ENCODE assay signal across 8 cellular contexts in genomic region chr5:139137703-139138102, GRCh38.
DNase-seq lines count a peak whose midpoint lies in the region; ATAC-seq and TF ChIP-seq lines count a peak whose summit lies in the region.

No MANE protein-coding gene starts in this region.

- H3K27ac ChIP-seq in brain microvascular endothelial cell (no peak overlapping the region), mesenchymal stem cell (ENCODE audit: low read length, poor library complexity, severe bottlenecking) (no peak overlapping the region)

- H3K27me3 ChIP-seq in brain microvascular endothelial cell (replicated peaks), result no peaks in the 10 kb centered on the region
- H3K27me3 ChIP-seq in mesenchymal stem cell (ENCODE audit: control insufficient read depth in 1 of 2, insufficient read depth in 1 of 2, low read length in 2 of 2), result no peaks in the 10 kb centered on the region

- no peak overlapping the region for H2BK15ac ChIP-seq in mesenchymal stem cell (ENCODE audit: low read depth, poor library complexity, severe bottlenecking)

- H3K79me1 ChIP-seq in mesenchymal stem cell (replicated peaks; ENCODE audit: low read length, poor library complexity, severe bottlenecking), result peaks cover 30% of the 10 kb centered on the region

- no peak overlapping the region for H4K91ac ChIP-seq in mesenchymal stem cell (ENCODE audit: low read length)

- H2BK120ac ChIP-seq in mesenchymal stem cell (ENCODE audit: low read depth, low read length), result no peak overlapping the region

- no peak overlapping the region for H2AFZ ChIP-seq in mesenchymal stem cell (ENCODE audit: low read depth, low read length)

- 78% methylated on average over 3 of the region's 4 CpGs for WGBS in mesenchymal stem cell

- peak; percentile 59 for TF ChIP-seq CTCF in brain microvascular endothelial cell (IDR thresholded peaks at IDR 0.05; ENCODE audit: low read depth, low read length, missing control alignments)

- H3K23ac ChIP-seq in mesenchymal stem cell (ENCODE audit: low read length in 2 of 2), result no peak overlapping the region

- no peak overlapping the region for H2BK12ac ChIP-seq in mesenchymal stem cell (ENCODE audit: low read length in 2 of 2)

- H3K4me3 ChIP-seq in brain microvascular endothelial cell (ENCODE audit: low read depth, low read length) (no peak overlapping the region), mesenchymal stem cell (ENCODE audit: insufficient read depth in 1 of 2, low read depth in 1 of 2, low read length in 2 of 2) (no peak overlapping the region)

- H3K4ac ChIP-seq in mesenchymal stem cell (ENCODE audit: low read depth in 1 of 2, low read length in 2 of 2), result no peak overlapping the region

- DNase-seq in ELF-1 (ENCODE audit: low read depth, low spot score) (peak; percentile 42), NCI-H1092 treated with DMSO at 0.1 percent for 48 hours (lab: John Stamatoyannopoulos, UW) (peak; percentile 31), brain microvascular endothelial cell (peak; percentile 27), mesenchymal stem cell (peak; percentile 35)
- no peak for DNase-seq in activated CD8-positive, alpha-beta memory T cell treated with anti-CD3 and anti-CD28 coated beads for 24 hours

- no peak overlapping the region for H4K8ac ChIP-seq in mesenchymal stem cell (ENCODE audit: low read length)

- no peak overlapping the region for H3K14ac ChIP-seq in mesenchymal stem cell (ENCODE audit: low read length in 2 of 2)

- H2BK5ac ChIP-seq in mesenchymal stem cell (ENCODE audit: low read depth, low read length, poor library complexity, severe bottlenecking), result no peak overlapping the region

- ATAC-seq in HG02981 (IDR thresholded peaks at IDR 0.05; ENCODE audit: unreplicated experiment) (no peak), GM21723 (IDR thresholded peaks at IDR 0.05; ENCODE audit: unreplicated experiment) (no peak), HG02870 (IDR thresholded peaks at IDR 0.05; ENCODE audit: unreplicated experiment) (no peak)

- H3K18ac ChIP-seq in mesenchymal stem cell (ENCODE audit: low read depth in 1 of 2, low read length in 2 of 2), result no peak overlapping the region

- no peak overlapping the region for H2AK5ac ChIP-seq in mesenchymal stem cell (ENCODE audit: low read length, severe bottlenecking)

- in situ Hi-C loops in brain microvascular endothelial cell (cut with HindIII; ENCODE audit: low pct_ligation_motif_present, low sequenced_read_pairs), result no loop called here

- peaks cover 12% of the 10 kb centered on the region for H3K4me1 ChIP-seq in mesenchymal stem cell (ENCODE audit: control insufficient read depth, insufficient read depth, low read depth, low read length)

- H3K36me3 ChIP-seq in brain microvascular endothelial cell (replicated peaks) (no peaks in the 10 kb centered on the region), mesenchymal stem cell (ENCODE audit: control insufficient read depth in 1 of 2, insufficient read depth in 2 of 2, low read depth in 1 of 2, low read length in 2 of 2) (no peaks in the 10 kb centered on the region)

- H3K9me3 ChIP-seq in mesenchymal stem cell (ENCODE audit: control insufficient read depth, low read length), result no peaks in the 10 kb centered on the region

- no peak overlapping the region for H3K4me2 ChIP-seq in mesenchymal stem cell (ENCODE audit: low read length, poor library complexity, severe bottlenecking)

- no peak overlapping the region for H3K9ac ChIP-seq in mesenchymal stem cell (ENCODE audit: low read length)
